ENCODE assay signal across 9 cellular contexts in genomic region chr12:92505373-92506340, GRCh38.
DNase-seq lines count a peak whose midpoint lies in the region; ATAC-seq and TF ChIP-seq lines count a peak whose summit lies in the region.
"Had no signal": no experiment of that assay in that cellular context is flagged by ENCODE, and none has a peak within 500 bp of the region (broad histone marks: within the 10 kb centered on the region; RNA-seq: fewer than 3 reads in every experiment).

No MANE protein-coding gene starts in this region.

- H3K9me3 ChIP-seq in esophagus (ENCODE audit: control insufficient read depth in 2 of 2, insufficient read depth in 1 of 2, low read depth in 1 of 2, low read length in 1 of 2) (no peaks in the 10 kb centered on the region), suprapubic skin (no peaks in the 10 kb centered on the region), Caco-2 (no peaks in the 10 kb centered on the region)
- H3K9me3 ChIP-seq: SJSA1 had no signal

- H3K27me3 ChIP-seq in esophagus (ENCODE audit: control insufficient read depth in 1 of 2, insufficient read depth in 2 of 2, low read length in 2 of 2) = no peaks in the 10 kb centered on the region
- no peaks in the 10 kb centered on the region for H3K27me3 ChIP-seq in suprapubic skin
- H3K27me3 ChIP-seq in Caco-2 (replicated peaks; ENCODE audit: control insufficient read depth, insufficient read depth, low read length) = no peaks in the 10 kb centered on the region; the same call in 1 of the 2 replicates
- H3K27me3 ChIP-seq: SJSA1 had no signal

- BruUV-seq in Caco-2 (replicated peaks; lab: Mats Ljungman, UMichigan) = no TSS peak

- H3K36me3 ChIP-seq in esophagus (ENCODE audit: control insufficient read depth in 2 of 2, insufficient read depth in 2 of 2, low read length in 1 of 2) (no peaks in the 10 kb centered on the region), suprapubic skin (no peaks in the 10 kb centered on the region), Caco-2 (ENCODE audit: control insufficient read depth, insufficient read depth, low read length) (no peaks in the 10 kb centered on the region)
- H3K36me3 ChIP-seq: SJSA1 had no signal

- H3K4me1 Mint-ChIP-seq in IgD-negative memory B cell (peaks cover 42 to 50% (median 43%) of the 10 kb centered on the region in 3 donors), neural crest cell (peaks cover 60% of the 10 kb centered on the region), Caco-2 (ENCODE audit: low read depth, unreplicated experiment) (peaks cover 8% of the 10 kb centered on the region)
- H3K4me1 Mint-ChIP-seq in activated CD4-positive, alpha-beta memory T cell treated with anti-CD3 and anti-CD28 coated beads, Interleukin-2, amount 10 ng/mL, durations not matched to agents 7 days and 5 days = peaks cover 46% of the 10 kb centered on the region

- H3K36me3 Mint-ChIP-seq in IgD-negative memory B cell = peaks cover 5% of the 10 kb centered on the region
- H3K36me3 Mint-ChIP-seq in activated CD4-positive, alpha-beta memory T cell treated with anti-CD3 and anti-CD28 coated beads, Interleukin-2, amount 10 ng/mL, durations not matched to agents 7 days and 5 days (ENCODE audit: low read depth) = peaks cover 14% of the 10 kb centered on the region
- H3K36me3 Mint-ChIP-seq in neural crest cell (ENCODE audit: low read depth) = peaks cover 5% of the 10 kb centered on the region
- no peaks in the 10 kb centered on the region for H3K36me3 Mint-ChIP-seq in Caco-2 (ENCODE audit: insufficient read depth, unreplicated experiment)

- H3K4me3 ChIP-seq in esophagus (ENCODE audit: low read depth in 1 of 2, low read length in 2 of 2) (no peak overlapping the region), suprapubic skin (no peak overlapping the region), Caco-2 (ENCODE audit: low read depth, low read length) (no peak overlapping the region)
- H3K4me3 ChIP-seq: SJSA1 had no signal

- H3K27me3 Mint-ChIP-seq in IgD-negative memory B cell (no peaks in the 10 kb centered on the region), neural crest cell (ENCODE audit: low read depth) (no peaks in the 10 kb centered on the region), Caco-2 (ENCODE audit: insufficient read depth, unreplicated experiment) (no peaks in the 10 kb centered on the region)
- no peaks in the 10 kb centered on the region for H3K27me3 Mint-ChIP-seq in activated CD4-positive, alpha-beta memory T cell treated with anti-CD3 and anti-CD28 coated beads, Interleukin-2, amount 10 ng/mL, durations not matched to agents 7 days and 5 days

- peak; percentile 59 for DNase-seq in activated CD4-positive, alpha-beta memory T cell treated with anti-CD3 and anti-CD28 coated beads, Interleukin-2, amount 10 ng/mL, durations not matched to agents 7 days and 5 days
- DNase-seq in neural crest cell (ENCODE audit: low read depth, low spot score) = peak; percentile 52
- peak in 1 of 2 donors; percentile 70 for DNase-seq in suprapubic skin (ENCODE audit: low spot score in 2 of 2)
- no peak for DNase-seq in Caco-2
- no peak for DNase-seq in GOT3 (lab: John Stamatoyannopoulos, UW)

- CTCF ChIA-PET in activated CD4-positive, alpha-beta memory T cell treated with anti-CD3 and anti-CD28 coated beads, Interleukin-2, amount 10 ng/mL, durations not matched to agents 7 days and 5 days (lab: Charles Lee) = interaction anchor here (0.7 to 7.2 kb wide), 7 partner anchors 12 to 361 kb away, joined by 3 to 41 read pairs (median 4); no protein-coding TSS in a partner anchor
- CTCF ChIA-PET in Caco-2 (lab: Charles Lee) = no interaction called here

- H3K27ac ChIP-seq in esophagus (ENCODE audit: low read depth in 2 of 2, low read length in 1 of 2) (peak overlapping the region; percentile 58 to 71), suprapubic skin (peak overlapping the region; percentile 69)
- H3K27ac ChIP-seq: SJSA1 had no signal

- 20 to 36% methylated on average over 10 of the region's 10 CpGs for WGBS in esophagus, 2 donors
- WGBS in suprapubic skin = 38% methylated on average over 10 of the region's 10 CpGs

- intact Hi-C loops in Caco-2 (cut with micrococcal nuclease; ENCODE audit: unreplicated experiment) = no loop called here

- TF ChIP-seq EP300 in suprapubic skin (IDR thresholded peaks at IDR 0.05) = no peak

- TF ChIP-seq POLR2A in GM18505 (IDR thresholded peaks at IDR 0.05; ENCODE audit: borderline replicate concordance, extremely low read depth, insufficient read depth, insufficient read length) = peak; percentile 51
- TF ChIP-seq POLR2A in suprapubic skin (IDR thresholded peaks at IDR 0.05) = no peak

- H3K4me1 ChIP-seq in esophagus (ENCODE audit: control insufficient read depth in 2 of 2, insufficient read depth in 2 of 2, low read length in 1 of 2) (no peaks in the 10 kb centered on the region), suprapubic skin (peaks cover 34% of the 10 kb centered on the region), Caco-2 (no peaks in the 10 kb centered on the region)
- H3K4me1 ChIP-seq: SJSA1 had no signal

- peak overlapping the region; percentile 76 to 94 (median 88) for H3K4me3 Mint-ChIP-seq in IgD-negative memory B cell
- H3K4me3 Mint-ChIP-seq in activated CD4-positive, alpha-beta memory T cell treated with anti-CD3 and anti-CD28 coated beads, Interleukin-2, amount 10 ng/mL, durations not matched to agents 7 days and 5 days = peak overlapping the region; percentile 74
- peak overlapping the region; percentile 88 for H3K4me3 Mint-ChIP-seq in neural crest cell
- no peak overlapping the region for H3K4me3 Mint-ChIP-seq in Caco-2 (ENCODE audit: unreplicated experiment)

- POLR2A ChIA-PET in activated CD4-positive, alpha-beta memory T cell treated with anti-CD3 and anti-CD28 coated beads, Interleukin-2, amount 10 ng/mL, durations not matched to agents 7 days and 5 days (lab: Charles Lee) = interaction anchor here (0.7 to 8.7 kb wide), 14 partner anchors 10 to 475 kb away, joined by 3 to 90 read pairs (median 5); partner anchors contain the start of gene BTG1
- POLR2A ChIA-PET in Caco-2 (lab: Charles Lee) = no interaction called here

- H3K27ac Mint-ChIP-seq in IgD-negative memory B cell (peak overlapping the region; percentile 85 to 99 (median 97)), neural crest cell (ENCODE audit: unreplicated experiment) (peak overlapping the region; percentile 91), Caco-2 (ENCODE audit: unreplicated experiment) (no peak overlapping the region)
- H3K27ac Mint-ChIP-seq in activated CD4-positive, alpha-beta memory T cell treated with anti-CD3 and anti-CD28 coated beads, Interleukin-2, amount 10 ng/mL, durations not matched to agents 7 days and 5 days = peak overlapping the region; percentile 91

- H3K9me3 Mint-ChIP-seq in IgD-negative memory B cell (peaks cover 0 to 5% (median 0%) of the 10 kb centered on the region in 3 donors), neural crest cell (peaks cover 7% of the 10 kb centered on the region), Caco-2 (ENCODE audit: unreplicated experiment) (no peaks in the 10 kb centered on the region)
- H3K9me3 Mint-ChIP-seq in activated CD4-positive, alpha-beta memory T cell treated with anti-CD3 and anti-CD28 coated beads, Interleukin-2, amount 10 ng/mL, durations not matched to agents 7 days and 5 days = peaks cover 12% of the 10 kb centered on the region

- no peak for ATAC-seq in GM18505 (IDR thresholded peaks at IDR 0.05; ENCODE audit: unreplicated experiment)

- TF ChIP-seq CTCF in neural crest cell (conservative IDR thresholded peaks at IDR 0.05) (no peak), suprapubic skin (IDR thresholded peaks at IDR 0.05) (no peak), Caco-2 (IDR thresholded peaks at IDR 0.05; ENCODE audit: insufficient read depth in 1 of 2, low read depth in 1 of 2, low read length in 1 of 2, severe bottlenecking in 1 of 2, unreplicated experiment in 1 of 2) (no peak)

Comparison
In these comparisons a context has a peak if more than half of its experiments do, and no peak if none do; other contexts are left out.
1. DNase-seq: peak in activated CD4-positive, alpha-beta memory T cell treated with anti-CD3 and anti-CD28 coated beads, Interleukin-2, amount 10 ng/mL, durations not matched to agents 7 days and 5 days (single experiment) and neural crest cell (single experiment); none in Caco-2 (0 of 2) and GOT3 (single experiment).